ENCODE assay signal across 14 cellular contexts in the genomic region with DNA sequence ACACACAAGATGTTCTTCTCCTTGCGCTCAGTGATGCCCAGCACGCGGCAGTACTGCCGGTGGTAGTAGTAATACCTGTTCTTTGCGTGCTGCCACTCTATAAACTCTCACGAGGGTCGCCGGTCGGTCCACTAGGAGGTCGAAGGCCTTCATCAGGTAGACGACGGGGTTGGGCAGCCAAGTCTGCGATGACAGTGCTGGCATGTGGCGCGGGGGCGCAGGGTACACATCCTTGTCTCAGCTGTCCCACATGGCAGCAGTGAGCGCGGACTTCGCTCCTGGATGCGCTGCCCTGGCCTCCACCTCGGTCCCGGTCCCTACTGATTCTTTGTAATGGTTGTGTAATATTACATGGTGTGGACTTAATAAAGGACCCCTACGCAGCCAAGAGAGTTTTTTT. TPM values are rescaled to one million over a fixed set of nuclear protein-coding genes. Genes with fewer than 3 reads are reported as not detected.
DNase-seq lines count a peak whose midpoint lies in the region; ATAC-seq and TF ChIP-seq lines count a peak whose summit lies in the region.
"Had no signal": no experiment of that assay in that cellular context is flagged by ENCODE, and none has a peak within 500 bp of the region (broad histone marks: within the 10 kb centered on the region; RNA-seq: fewer than 3 reads in every experiment).

No MANE protein-coding gene starts in this region.

- no peak overlapping the region for H3K4ac ChIP-seq in H9 (ENCODE audit: low read depth, low read length)
- H3K4ac ChIP-seq in neuronal stem cell (ENCODE audit: low read length) = no peak overlapping the region
- H3K4ac ChIP-seq in mesenchymal stem cell (ENCODE audit: low read depth in 1 of 2, low read length in 2 of 2) = no peak overlapping the region

- ATAC-seq in mucosa of descending colon (no peak), HG02885 (IDR thresholded peaks at IDR 0.05; ENCODE audit: poor library complexity, unreplicated experiment) (no peak), HG03139 (IDR thresholded peaks at IDR 0.05; ENCODE audit: unreplicated experiment) (no peak)
- ATAC-seq in stimulated activated naive B cell treated with anti-CD40 and anti-IgM and Interleukin-4, amounts not matched to agents 10 μg/mL and 1 μg/mL and 100 μg/mL, for 72 hours (replicated peaks) = no peak

- no peak overlapping the region for H2BK12ac ChIP-seq in H9 (ENCODE audit: insufficient read length, low read depth, low read length)
- H2BK12ac ChIP-seq in neuronal stem cell (ENCODE audit: low read length) = no peak overlapping the region
- no peak overlapping the region for H2BK12ac ChIP-seq in mesenchymal stem cell (ENCODE audit: low read length in 2 of 2)

- H2BK15ac ChIP-seq in H9 (ENCODE audit: low read depth, low read length) (no peak overlapping the region), neuronal stem cell (ENCODE audit: low read length) (peak overlapping the region; percentile 62), mesenchymal stem cell (ENCODE audit: low read depth, poor library complexity, severe bottlenecking) (no peak overlapping the region)

- H2AK5ac ChIP-seq in H9 (ENCODE audit: insufficient read length, low read length) (no peak overlapping the region), neuronal stem cell (ENCODE audit: low read depth, low read length) (peak overlapping the region; percentile 72), mesenchymal stem cell (ENCODE audit: low read length, severe bottlenecking) (no peak overlapping the region)

- no peak overlapping the region for H3K4me3 ChIP-seq in colonic mucosa
- no peak overlapping the region for H3K4me3 ChIP-seq in mucosa of descending colon
- H3K4me3 ChIP-seq in neuronal stem cell (ENCODE audit: low read length in 2 of 2) = no peak overlapping the region
- no peak overlapping the region for H3K4me3 ChIP-seq in mesenchymal stem cell (ENCODE audit: insufficient read depth in 1 of 2, low read depth in 1 of 2, low read length in 2 of 2)
- H3K4me3 ChIP-seq: GM23248 had no signal

- H2BK120ac ChIP-seq in H9 (ENCODE audit: low read depth, low read length, poor library complexity, severe bottlenecking) = no peak overlapping the region
- H2BK120ac ChIP-seq in neuronal stem cell (ENCODE audit: low read depth, low read length) = no peak overlapping the region
- H2BK120ac ChIP-seq in mesenchymal stem cell (ENCODE audit: low read depth, low read length) = no peak overlapping the region

- H3K27me3 ChIP-seq in H9 (ENCODE audit: insufficient read depth, low read length) (no peaks in the 10 kb centered on the region), colonic mucosa (no peaks in the 10 kb centered on the region), neuronal stem cell (ENCODE audit: control insufficient read depth in 3 of 3, insufficient read depth in 3 of 3, low read depth in 1 of 3, low read length in 3 of 3) (peaks cover 0 to 8% (median 0%) of the 10 kb centered on the region in 3 experiments), mesenchymal stem cell (ENCODE audit: control insufficient read depth in 1 of 2, insufficient read depth in 1 of 2, low read length in 2 of 2) (no peaks in the 10 kb centered on the region)
- H3K27me3 ChIP-seq: BE2C had no signal

- H4K5ac ChIP-seq in H9 (ENCODE audit: insufficient read length, low read depth, low read length) = no peak overlapping the region

- peak overlapping the region in 2 of 3 experiments; percentile 15 to 90; a peak in 2 of 7 replicates for H3K27ac Mint-ChIP-seq in H9
- no peak overlapping the region for H3K27ac Mint-ChIP-seq in stimulated activated naive B cell treated with anti-CD40 and anti-IgM and Interleukin-4, amounts not matched to agents 10 μg/mL and 1 μg/mL and 100 μg/mL, for 72 hours
- H3K27ac Mint-ChIP-seq: CD4-positive, CD25-positive, alpha-beta regulatory T cell; CD8-positive, alpha-beta memory T cell had no signal

- H3K4me2 ChIP-seq in H9 (ENCODE audit: insufficient read depth, insufficient read length, low read length) (no peak overlapping the region), neuronal stem cell (ENCODE audit: insufficient read depth, low read length, poor library complexity, severe bottlenecking) (no peak overlapping the region), mesenchymal stem cell (ENCODE audit: low read length, poor library complexity, severe bottlenecking) (no peak overlapping the region)

- no peak overlapping the region for H4K8ac ChIP-seq in H9 (replicated peaks; ENCODE audit: insufficient read length, low read depth, low read length)
- H4K8ac ChIP-seq in neuronal stem cell (ENCODE audit: low read depth, low read length) = no peak overlapping the region
- H4K8ac ChIP-seq in mesenchymal stem cell (ENCODE audit: low read length) = no peak overlapping the region

- H3K9ac ChIP-seq in H9 (ENCODE audit: extremely low read depth, insufficient read length, low read length) (no peak overlapping the region), colonic mucosa (ENCODE audit: low read depth in 2 of 2, low read length in 2 of 2) (no peak overlapping the region), neuronal stem cell (ENCODE audit: low read depth, low read length, poor library complexity) (no peak overlapping the region), mesenchymal stem cell (ENCODE audit: low read length) (no peak overlapping the region)
- H3K9ac ChIP-seq: GM23248 had no signal

- H3K23me2 ChIP-seq in H9 (ENCODE audit: insufficient read length, low read depth, low read length, poor library complexity, severe bottlenecking) = no peaks in the 10 kb centered on the region

- no CpG with 5 or more reads among the region's 23 CpGs for WGBS in H9 (ENCODE audit: extremely low coverage, insufficient read length, low lambda C conversion rate)
- WGBS in neuronal stem cell (ENCODE audit: extremely low coverage in 2 of 2, insufficient read length in 2 of 2, insufficient replicate concordance in 1 of 2), 2 donors = no CpG with 5 or more reads among the region's 23 CpGs
- WGBS in mesenchymal stem cell = 97% methylated on average over 23 of the region's 23 CpGs

- H3K36me3 Mint-ChIP-seq in H9 (ENCODE audit: insufficient read depth in 1 of 3, low read depth in 3 of 3) = no peaks in the 10 kb centered on the region
- H3K36me3 Mint-ChIP-seq in stimulated activated naive B cell treated with anti-CD40 and anti-IgM and Interleukin-4, amounts not matched to agents 10 μg/mL and 1 μg/mL and 100 μg/mL, for 72 hours = peaks cover 3 to 8% of the 10 kb centered on the region in 2 donors
- H3K36me3 Mint-ChIP-seq: CD4-positive, CD25-positive, alpha-beta regulatory T cell; CD8-positive, alpha-beta memory T cell had no signal

- H3T11ph ChIP-seq in H9 (ENCODE audit: low read length) = no peak overlapping the region

- H2BK5ac ChIP-seq in H9 (ENCODE audit: insufficient read length, low read length) (no peak overlapping the region), neuronal stem cell (ENCODE audit: low read length) (no peak overlapping the region), mesenchymal stem cell (ENCODE audit: low read depth, low read length, poor library complexity, severe bottlenecking) (no peak overlapping the region)

- H3K9me3 ChIP-seq in H9 (ENCODE audit: control insufficient read depth, low read depth, low read length) (no peaks in the 10 kb centered on the region), colonic mucosa (no peaks in the 10 kb centered on the region), mucosa of descending colon (no peaks in the 10 kb centered on the region), neuronal stem cell (replicated peaks in 1 of 2; ENCODE audit: control insufficient read depth in 2 of 2, insufficient read depth in 1 of 2, low read depth in 1 of 2, low read length in 2 of 2) (no peaks in the 10 kb centered on the region), mesenchymal stem cell (ENCODE audit: control insufficient read depth, low read length) (no peaks in the 10 kb centered on the region)
- H3K9me3 ChIP-seq: BE2C had no signal

- H3K79me2 ChIP-seq in H9 (ENCODE audit: insufficient read depth, low read length) = no peaks in the 10 kb centered on the region

- DNase-seq in H9 = no peak
- peak; percentile 41 for DNase-seq in colonic mucosa
- DNase-seq in mucosa of descending colon = peak; percentile 52 to 74 (median 61)
- DNase-seq in neuronal stem cell (ENCODE audit: low spot score) = no peak
- no peak for DNase-seq in mesenchymal stem cell
- no peak for DNase-seq in stimulated activated naive B cell treated with anti-CD40 and anti-IgM and Interleukin-4, amounts not matched to agents 10 μg/mL and 1 μg/mL and 100 μg/mL, for 72 hours
- DNase-seq: BE2C; C1 segment of cervical spinal cord; CD4-positive, CD25-positive, alpha-beta regulatory T cell; CD8-positive, alpha-beta memory T cell; GM23248; HCEC 1CT had no signal

- no peaks in the 10 kb centered on the region for H3K27me3 Mint-ChIP-seq in H9 (ENCODE audit: low read depth)
- H3K27me3 Mint-ChIP-seq in stimulated activated naive B cell treated with anti-CD40 and anti-IgM and Interleukin-4, amounts not matched to agents 10 μg/mL and 1 μg/mL and 100 μg/mL, for 72 hours = no peaks in the 10 kb centered on the region

- H3K36me3 ChIP-seq in colonic mucosa = no peaks in the 10 kb centered on the region
- no peaks in the 10 kb centered on the region for H3K36me3 ChIP-seq in mucosa of descending colon (ENCODE audit: low read depth)
- H3K36me3 ChIP-seq in neuronal stem cell (replicated peaks in 1 of 2; ENCODE audit: control insufficient read depth in 2 of 2, insufficient read depth in 2 of 2, low read length in 2 of 2) = no peaks in the 10 kb centered on the region
- H3K36me3 ChIP-seq in mesenchymal stem cell (ENCODE audit: control insufficient read depth in 1 of 2, insufficient read depth in 2 of 2, low read depth in 1 of 2, low read length in 2 of 2) = no peaks in the 10 kb centered on the region
- H3K36me3 ChIP-seq: BE2C had no signal

- no peaks in the 10 kb centered on the region for H4K20me1 ChIP-seq in H9 (ENCODE audit: control insufficient read depth, insufficient read depth, insufficient read length)

- no peaks in the 10 kb centered on the region for H3K9me3 Mint-ChIP-seq in H9
- H3K9me3 Mint-ChIP-seq in stimulated activated naive B cell treated with anti-CD40 and anti-IgM and Interleukin-4, amounts not matched to agents 10 μg/mL and 1 μg/mL and 100 μg/mL, for 72 hours = no peaks in the 10 kb centered on the region
- H3K9me3 Mint-ChIP-seq: CD8-positive, alpha-beta memory T cell had no signal

- H3K14ac ChIP-seq in H9 (ENCODE audit: insufficient read depth, low read length) (no peak overlapping the region), neuronal stem cell (ENCODE audit: low read length) (no peak overlapping the region), mesenchymal stem cell (ENCODE audit: low read length in 2 of 2) (no peak overlapping the region)

- H3K4me3 Mint-ChIP-seq in H9 = no peak overlapping the region
- H3K4me3 Mint-ChIP-seq in stimulated activated naive B cell treated with anti-CD40 and anti-IgM and Interleukin-4, amounts not matched to agents 10 μg/mL and 1 μg/mL and 100 μg/mL, for 72 hours = no peak overlapping the region
- H3K4me3 Mint-ChIP-seq: CD4-positive, CD25-positive, alpha-beta regulatory T cell; CD8-positive, alpha-beta memory T cell had no signal

- H3K56ac ChIP-seq in H9 (ENCODE audit: insufficient read length, low read depth, low read length) = no peak overlapping the region

- H3K4me1 ChIP-seq in H9 (ENCODE audit: insufficient read depth, low read length) (peaks cover 3% of the 10 kb centered on the region; the same call in 1 of the 2 replicates), colonic mucosa (no peaks in the 10 kb centered on the region), mucosa of descending colon (ENCODE audit: low read depth) (peaks cover 26% of the 10 kb centered on the region), neuronal stem cell (ENCODE audit: control insufficient read depth in 2 of 2, insufficient read depth in 1 of 2, low read depth in 1 of 2, low read length in 2 of 2) (peaks cover 0 to 15% of the 10 kb centered on the region in 2 donors), mesenchymal stem cell (ENCODE audit: control insufficient read depth, insufficient read depth, low read depth, low read length) (peaks cover 7% of the 10 kb centered on the region)

- H2AFZ ChIP-seq in H9 (ENCODE audit: low read length) (no peak overlapping the region), neuronal stem cell (ENCODE audit: low read length) (no peak overlapping the region), mesenchymal stem cell (ENCODE audit: low read depth, low read length) (no peak overlapping the region)
- H2AFZ ChIP-seq: GM23248 had no signal

- peaks cover 19 to 48% of the 10 kb centered on the region in 2 experiments for H3K4me1 Mint-ChIP-seq in H9
- peaks cover 13 to 32% of the 10 kb centered on the region in 2 donors for H3K4me1 Mint-ChIP-seq in stimulated activated naive B cell treated with anti-CD40 and anti-IgM and Interleukin-4, amounts not matched to agents 10 μg/mL and 1 μg/mL and 100 μg/mL, for 72 hours

- H3K18ac ChIP-seq in H9 (ENCODE audit: insufficient read length, low read depth, low read length) (no peak overlapping the region), neuronal stem cell (ENCODE audit: low read length) (peak overlapping the region; percentile 44), mesenchymal stem cell (ENCODE audit: low read depth in 1 of 2, low read length in 2 of 2) (no peak overlapping the region)

- no peak for TF ChIP-seq CTCF in H9 (conservative IDR thresholded peaks at IDR 0.05)
- TF ChIP-seq CTCF in colonic mucosa (IDR thresholded peaks at IDR 0.05) = no peak
- TF ChIP-seq CTCF in mucosa of descending colon (IDR thresholded peaks at IDR 0.05) = no peak

- no peak overlapping the region for H3K23ac ChIP-seq in H9 (ENCODE audit: insufficient read length, low read depth, low read length)
- peak overlapping the region; percentile 38 for H3K23ac ChIP-seq in neuronal stem cell (ENCODE audit: low read depth, low read length, poor library complexity)
- no peak overlapping the region for H3K23ac ChIP-seq in mesenchymal stem cell (ENCODE audit: low read length in 2 of 2)

- H3K27ac ChIP-seq in H9 (ENCODE audit: insufficient read length, low read depth, low read length) = no peak overlapping the region
- no peak overlapping the region for H3K27ac ChIP-seq in colonic mucosa
- no peak overlapping the region for H3K27ac ChIP-seq in neuronal stem cell (replicated peaks; ENCODE audit: low read length)
- H3K27ac ChIP-seq in mesenchymal stem cell (ENCODE audit: low read length, poor library complexity, severe bottlenecking) = no peak overlapping the region
- H3K27ac ChIP-seq: GM23248 had no signal

- H2BK20ac ChIP-seq in H9 (ENCODE audit: low read depth, low read length, poor library complexity, severe bottlenecking) = no peak overlapping the region

- H4K91ac ChIP-seq in H9 (ENCODE audit: insufficient read length, low read depth, low read length) (no peak overlapping the region), neuronal stem cell (ENCODE audit: low read depth, low read length, poor library complexity) (no peak overlapping the region), mesenchymal stem cell (ENCODE audit: low read length) (no peak overlapping the region)

- intact Hi-C loops in colonic mucosa (cut with DNase I) = no loop called here
- intact Hi-C loops in mucosa of descending colon (cut with DNase I, micrococcal nuclease) = no loop called here

- H3K79me1 ChIP-seq in H9 (ENCODE audit: insufficient read depth, low read depth, low read length, poor library complexity, severe bottlenecking) (no peaks in the 10 kb centered on the region), neuronal stem cell (ENCODE audit: low read depth, low read length) (no peaks in the 10 kb centered on the region), mesenchymal stem cell (replicated peaks; ENCODE audit: low read length, poor library complexity, severe bottlenecking) (no peaks in the 10 kb centered on the region)

RNA-seq across cellular contexts. Expression of a gene that starts 50.1 kb away (rescaled TPM):
- 32.5 and 34.6 TPM in 2 replicates for total RNA-seq in H9 (2021)
- 1 to 10 TPM; 3.9 to 4.7 TPM for total RNA-seq in colonic mucosa
- 1 to 10 TPM; 3.3 to 4.5 (median 3.9) TPM for total RNA-seq in mucosa of descending colon
- 2.3 TPM for polyA plus RNA-seq in neuronal stem cell (2013, experiment 1 of 2)
- polyA plus RNA-seq in neuronal stem cell (2013, experiment 2 of 2) = 2.3 TPM
- 0.23 TPM for polyA plus RNA-seq in mesenchymal stem cell (2013, experiment 1 of 2)
- polyA plus RNA-seq in mesenchymal stem cell (2013, experiment 2 of 2) = 0.22 TPM
- total RNA-seq: CD4-positive, CD25-positive, alpha-beta regulatory T cell; CD8-positive, alpha-beta memory T cell had no signal
- polyA plus RNA-seq: CD4-positive, CD25-positive, alpha-beta regulatory T cell; CD8-positive, alpha-beta memory T cell had no signal

Comparison
In these comparisons a context has a peak if more than half of its experiments do, and no peak if none do; other contexts are left out.
1. DNase-seq: peak in colonic mucosa (single experiment) and mucosa of descending colon (3 of 3); none in H9 (single experiment), neuronal stem cell (single experiment), mesenchymal stem cell (single experiment) and stimulated activated naive B cell treated with anti-CD40 and anti-IgM and Interleukin-4, amounts not matched to agents 10 μg/mL and 1 μg/mL and 100 μg/mL, for 72 hours (single experiment).